Comparison of ENCODE assay signal across 22 cellular contexts in the genomic region with DNA sequence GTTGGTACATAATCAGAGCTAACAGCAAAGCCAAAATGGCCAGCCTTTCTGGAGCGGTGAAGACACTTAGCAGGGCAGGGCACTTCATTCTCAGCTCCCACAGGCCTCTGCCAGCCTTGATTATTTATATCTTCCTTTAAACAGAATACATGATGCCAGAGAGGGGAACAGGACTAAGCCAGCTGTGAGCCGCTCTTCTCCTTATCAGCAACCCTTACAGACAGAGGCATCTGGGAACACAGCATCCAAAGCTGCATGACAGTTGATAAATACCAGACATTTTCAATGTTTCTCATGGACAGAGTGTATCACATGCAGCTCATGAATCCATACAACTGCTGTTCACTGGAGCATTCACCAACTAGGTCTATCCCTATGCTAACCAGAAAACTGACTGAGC. TPM values are rescaled to one million over a fixed set of nuclear protein-coding genes. Genes with fewer than 3 reads are reported as not detected.
DNase-seq lines count a peak whose midpoint lies in the region; ATAC-seq, FAIRE-seq and TF ChIP-seq lines count a peak whose summit lies in the region.
"Had no signal": no experiment of that assay in that cellular context is flagged by ENCODE, and none has a peak within 500 bp of the region (broad histone marks: within the 10 kb centered on the region; RNA-seq: fewer than 3 reads in every experiment).

No MANE protein-coding gene starts in this region.

- H3K4me3 ChIP-seq in liver (ENCODE audit: low read depth in 1 of 3, low read length in 3 of 3) (no peak overlapping the region), HepG2 (replicated peaks in 1 of 3; ENCODE audit: insufficient read depth in 1 of 3, low read depth in 2 of 3, low read length in 3 of 3) (no peak overlapping the region), heart left ventricle (no peak overlapping the region), mesenchymal stem cell (ENCODE audit: insufficient read depth in 1 of 2, low read depth in 1 of 2, low read length in 2 of 2) (no peak overlapping the region), lower leg skin (ENCODE audit: low read depth, poor library complexity, severe bottlenecking) (no peak overlapping the region), left lung (no peak overlapping the region)
- H3K4me3 ChIP-seq: neural progenitor cell, SK-N-MC, stomach, upper lobe of left lung had no signal

- ATAC-seq in HepG2 (no peak), heart left ventricle (peak; percentile 91 to 96 (median 95)), left lung (no peak)
- ATAC-seq: activated CD8-positive, alpha-beta T cell treated with anti-CD3 and anti-CD28 coated beads for 36 hours had no signal

- no peak overlapping the region for H2AFZ ChIP-seq in HepG2 (ENCODE audit: low read length)
- H2AFZ ChIP-seq in mesenchymal stem cell (ENCODE audit: low read depth, low read length): no peak overlapping the region
- H2AFZ ChIP-seq: neural progenitor cell had no signal

- no peak overlapping the region for H2AK5ac ChIP-seq in mesenchymal stem cell (ENCODE audit: low read length, severe bottlenecking)

- no peak overlapping the region for H2BK5ac ChIP-seq in mesenchymal stem cell (ENCODE audit: low read depth, low read length, poor library complexity, severe bottlenecking)

- no peak overlapping the region for H3K14ac ChIP-seq in mesenchymal stem cell (ENCODE audit: low read length in 2 of 2)

- H3K4ac ChIP-seq in mesenchymal stem cell (ENCODE audit: low read depth in 1 of 2, low read length in 2 of 2): no peak overlapping the region

- intact Hi-C loops in HepG2 (cut with micrococcal nuclease; ENCODE audit: unreplicated experiment): no loop called here
- intact Hi-C loops in heart left ventricle (cut with DNase I): no loop called here
- intact Hi-C loops in lower leg skin (cut with DNase I; ENCODE audit: low total_unique reads): no loop called here
- intact Hi-C loops in left lung (cut with DNase I): no loop called here

- CTCF ChIA-PET in HepG2 (lab: Yijun Ruan, JAX; ENCODE audit: low intra/inter-chr PET ratio, low total read pairs): no interaction called here

- H3K79me2 ChIP-seq in HepG2 (ENCODE audit: insufficient read depth, low read length): peaks cover 2% of the 10 kb centered on the region

- H3K27me3 ChIP-seq in liver (ENCODE audit: control insufficient read depth in 4 of 4, insufficient read depth in 4 of 4, low read length in 3 of 4): no peaks in the 10 kb centered on the region
- no peaks in the 10 kb centered on the region for H3K27me3 ChIP-seq in HepG2 (ENCODE audit: control insufficient read depth in 1 of 2, insufficient read depth in 2 of 2, low read length in 2 of 2)
- H3K27me3 ChIP-seq in heart left ventricle: no peaks in the 10 kb centered on the region
- H3K27me3 ChIP-seq in mesenchymal stem cell (ENCODE audit: control insufficient read depth in 1 of 2, insufficient read depth in 1 of 2, low read length in 2 of 2): no peaks in the 10 kb centered on the region
- no peaks in the 10 kb centered on the region for H3K27me3 ChIP-seq in left lung
- H3K27me3 ChIP-seq: neural progenitor cell, stomach, upper lobe of left lung had no signal

- no peak overlapping the region for H3K9ac ChIP-seq in liver (ENCODE audit: low read depth in 1 of 2, low read length in 2 of 2)
- no peak overlapping the region for H3K9ac ChIP-seq in HepG2 (ENCODE audit: insufficient read depth, low read depth, low read length)
- H3K9ac ChIP-seq in mesenchymal stem cell (ENCODE audit: low read length): no peak overlapping the region
- H3K9ac ChIP-seq: neural progenitor cell had no signal

- no peak overlapping the region for H3K18ac ChIP-seq in mesenchymal stem cell (ENCODE audit: low read depth in 1 of 2, low read length in 2 of 2)

- BruUV-seq in HepG2 (replicated peaks; lab: Mats Ljungman, UMichigan): no TSS peak

- H3K23ac ChIP-seq in mesenchymal stem cell (ENCODE audit: low read length in 2 of 2): no peak overlapping the region

- H3K36me3 ChIP-seq in liver (ENCODE audit: control insufficient read depth in 4 of 4, insufficient read depth in 3 of 4, low read depth in 1 of 4, low read length in 3 of 4): peaks cover 0 to 14% (median 14%) of the 10 kb centered on the region in 4 donors
- peaks cover 14 to 47% of the 10 kb centered on the region in 2 experiments for H3K36me3 ChIP-seq in HepG2 (replicated peaks in 1 of 2; ENCODE audit: control insufficient read depth in 1 of 2, insufficient read depth in 2 of 2, low read length in 2 of 2)
- H3K36me3 ChIP-seq in heart left ventricle: peaks cover 0 to 46% (median 32%) of the 10 kb centered on the region in 9 donors
- H3K36me3 ChIP-seq in mesenchymal stem cell (ENCODE audit: control insufficient read depth in 1 of 2, insufficient read depth in 2 of 2, low read depth in 1 of 2, low read length in 2 of 2): peaks cover 15 to 49% of the 10 kb centered on the region in 2 experiments
- peaks cover 0 to 51% of the 10 kb centered on the region in 2 donors for H3K36me3 ChIP-seq in left lung
- H3K36me3 ChIP-seq: neural progenitor cell had no signal

- TF ChIP-seq RAD21 in liver (IDR thresholded peaks at IDR 0.05) (no peak), HepG2 (CRISPR knock-in tag; IDR thresholded peaks at IDR 0.05) (no peak)

- peaks cover 22% of the 10 kb centered on the region for H3K79me1 ChIP-seq in mesenchymal stem cell (replicated peaks; ENCODE audit: low read length, poor library complexity, severe bottlenecking)

- H2BK12ac ChIP-seq in mesenchymal stem cell (ENCODE audit: low read length in 2 of 2): no peak overlapping the region

- FAIRE-seq in HepG2 (lab: Jason Lieb, UNC): no peak
- FAIRE-seq: islet of Langerhans had no signal

- H3K4me2 ChIP-seq in HepG2 (ENCODE audit: low read depth, low read length) (no peak overlapping the region), mesenchymal stem cell (ENCODE audit: low read length, poor library complexity, severe bottlenecking) (no peak overlapping the region)
- H3K4me2 ChIP-seq: neural progenitor cell had no signal

- DNase-seq in HepG2 (ENCODE audit: low spot score) (no peak), heart left ventricle (peak in 4 of 5 donors; percentile 49 to 78 (median 63)), mesenchymal stem cell (peak; percentile 84), lower leg skin (ENCODE audit: low spot score in 2 of 2) (no peak), COR-L47 (lab: John Stamatoyannopoulos, UW) (no peak), amniotic stem cell (lab: John Stamatoyannopoulos, UW) (no peak), left lung (no peak)
- DNase-seq: activated CD8-positive, alpha-beta T cell treated with anti-CD3 and anti-CD28 coated beads for 36 hours; DND-41; H9; hippocampal formation; midbrain; NCI-H187; NCI-H226; NCI-H82; stimulated activated CD4-positive, alpha-beta T cell treated with anti-CD3 and anti-CD28 coated beads, Interleukin-4, amount 100 ng/mL, for 24 hours; stomach; upper lobe of left lung had no signal

- TF ChIP-seq POLR2A in HepG2 (IDR thresholded peaks at IDR 0.05; ENCODE audit: insufficient read depth in 1 of 2, low read depth in 2 of 2, low read length in 2 of 2) (no peak), heart left ventricle (IDR thresholded peaks at IDR 0.05) (no peak), lower leg skin (IDR thresholded peaks at IDR 0.05) (no peak)

- POLR2A ChIA-PET in HepG2 (lab: Yijun Ruan, JAX): no interaction called here

- in situ Hi-C loops in HepG2 (cut with HindIII; ENCODE audit: extremely low pct_ligation_motif_present, low pct_unique_long_range_greater_than_20kb): no loop called here

- no peaks in the 10 kb centered on the region for H4K20me1 ChIP-seq in HepG2 (ENCODE audit: insufficient read depth, low read length)

- TF ChIP-seq EP300 in HepG2 (IDR thresholded peaks at IDR 0.05; ENCODE audit: low read depth in 2 of 2, low read length in 2 of 2): no peak
- TF ChIP-seq EP300 in HepG2 (CRISPR knock-in tag; IDR thresholded peaks at IDR 0.05; ENCODE audit: borderline replicate concordance): no peak

- TF ChIP-seq CTCF in liver (IDR thresholded peaks at IDR 0.05; ENCODE audit: low read depth, low read length, missing input control) (no peak), HepG2 (CRISPR knock-in tag; IDR thresholded peaks at IDR 0.05) (no peak), heart left ventricle (IDR thresholded peaks at IDR 0.05) (no peak), lower leg skin (IDR thresholded peaks at IDR 0.05) (no peak), left lung (IDR thresholded peaks at IDR 0.05) (no peak)

- H3K9me3 ChIP-seq in liver (ENCODE audit: control insufficient read depth in 4 of 4, low read length in 3 of 4): no peaks in the 10 kb centered on the region
- H3K9me3 ChIP-seq in HepG2 (ENCODE audit: low read length): no peaks in the 10 kb centered on the region
- H3K9me3 ChIP-seq in heart left ventricle: no peaks in the 10 kb centered on the region
- H3K9me3 ChIP-seq in mesenchymal stem cell (ENCODE audit: control insufficient read depth, low read length): no peaks in the 10 kb centered on the region
- H3K9me3 ChIP-seq in left lung: no peaks in the 10 kb centered on the region
- H3K9me3 ChIP-seq: stomach, upper lobe of left lung had no signal

- WGBS in liver: 93% methylated on average over 2 of the region's 2 CpGs
- WGBS in HepG2 (ENCODE audit: low lambda C conversion rate): 100% methylated on average over 2 of the region's 2 CpGs
- WGBS in heart left ventricle, 4 donors: 40 to 63% (median 53%) methylated on average over 2 of the region's 2 CpGs
- WGBS in mesenchymal stem cell: 51% methylated on average over 2 of the region's 2 CpGs
- 82 to 91% methylated on average over 2 of the region's 2 CpGs for WGBS in lower leg skin, 2 donors

- no peak overlapping the region for H2BK120ac ChIP-seq in mesenchymal stem cell (ENCODE audit: low read depth, low read length)

- H3K27ac ChIP-seq in liver (ENCODE audit: low read depth in 1 of 2, low read length in 2 of 2) (no peak overlapping the region), HepG2 (ENCODE audit: extremely low read length, insufficient read depth, low read length) (no peak overlapping the region), heart left ventricle (peak overlapping the region in 11 of 12 donors; percentile 6 to 83 (median 55)), mesenchymal stem cell (ENCODE audit: low read length, poor library complexity, severe bottlenecking) (no peak overlapping the region), left lung (no peak overlapping the region)
- H3K27ac ChIP-seq: neural progenitor cell, SK-N-MC, stomach, upper lobe of left lung had no signal

- H4K8ac ChIP-seq in mesenchymal stem cell (ENCODE audit: low read length): no peak overlapping the region

- no peaks in the 10 kb centered on the region for H3K4me1 ChIP-seq in liver (ENCODE audit: control insufficient read depth in 4 of 4, insufficient read depth in 4 of 4, low read length in 3 of 4)
- no peaks in the 10 kb centered on the region for H3K4me1 ChIP-seq in HepG2 (ENCODE audit: insufficient read depth, low read length)
- H3K4me1 ChIP-seq in heart left ventricle: peaks cover 0 to 36% (median 12%) of the 10 kb centered on the region in 12 donors
- H3K4me1 ChIP-seq in mesenchymal stem cell (ENCODE audit: control insufficient read depth, insufficient read depth, low read depth, low read length): peaks cover 9% of the 10 kb centered on the region
- no peaks in the 10 kb centered on the region for H3K4me1 ChIP-seq in left lung
- H3K4me1 ChIP-seq: neural progenitor cell, stomach, upper lobe of left lung had no signal

- H2BK15ac ChIP-seq in mesenchymal stem cell (ENCODE audit: low read depth, poor library complexity, severe bottlenecking): no peak overlapping the region

- no peak overlapping the region for H4K91ac ChIP-seq in mesenchymal stem cell (ENCODE audit: low read length)

RNA-seq across cellular contexts. Expression of a gene that starts 29.1 kb away (rescaled TPM):
- total RNA-seq in liver: 10 to 100 TPM; 24.7 to 36.1 TPM
- 10 to 100 TPM; 16.5 to 22.9 TPM for polyA plus RNA-seq in liver
- total RNA-seq in HepG2 (2016; rRNA removed; fragmentation: Illumina TruSeq; extraction: Trizol): 47.6 and 56.8 TPM in 2 replicates
- total RNA-seq in HepG2 (2016; cell fraction: cytosol; rRNA removed; fragmentation: Illumina TruSeq; extraction: Trizol; ENCODE audit: low read depth): 11.4 and 12.0 TPM in 2 replicates
- 49.7 and 50.5 TPM in 2 replicates for total RNA-seq in HepG2 (2016; cell fraction: insoluble cytoplasmic fraction; rRNA removed; fragmentation: Illumina TruSeq; extraction: Trizol)
- 13.0 and 15.4 TPM in 2 replicates for total RNA-seq in HepG2 (2016; cell fraction: membrane; rRNA removed; fragmentation: Illumina TruSeq; extraction: Trizol)
- total RNA-seq in HepG2 (2016; cell fraction: nucleus; rRNA removed; fragmentation: Illumina TruSeq; extraction: Trizol): 46.2 and 51.3 TPM in 2 replicates
- 24.0 and 25.1 TPM in 2 replicates for polyA plus RNA-seq in HepG2 (2011; rRNA removed)
- 16.9 and 18.9 TPM in 2 replicates for polyA plus RNA-seq in HepG2 (2011; cell fraction: cytosol; rRNA removed)
- polyA plus RNA-seq in HepG2 (2011; cell fraction: nucleus; rRNA removed): 95.4 and 110 TPM in 2 replicates
- 43.5 and 45.3 TPM in 2 replicates for polyA plus RNA-seq in HepG2 (2012)
- 4.3 and 4.6 TPM in 2 replicates for polyA plus RNA-seq in HepG2 (2016; cell fraction: cytosol; fragmentation: Illumina TruSeq; extraction: Trizol; ENCODE audit: low read depth)
- polyA plus RNA-seq in HepG2 (2016; cell fraction: insoluble cytoplasmic fraction; fragmentation: Illumina TruSeq; extraction: Trizol; ENCODE audit: low read depth): 42.1 and 52.6 TPM in 2 replicates
- polyA plus RNA-seq in HepG2 (2016; cell fraction: membrane; fragmentation: Illumina TruSeq; extraction: Trizol; ENCODE audit: low read depth): 10.0 and 10.7 TPM in 2 replicates
- 98.5 and 103 TPM in 2 replicates for polyA plus RNA-seq in HepG2 (2016; cell fraction: nucleus; fragmentation: Illumina TruSeq; extraction: Trizol; ENCODE audit: insufficient read depth, low read depth)
- polyA minus RNA-seq in HepG2 (2011; rRNA and poly(A)+ RNA removed; ENCODE audit: low replicate concordance): 21.2 and 48.5 TPM in 2 replicates
- polyA minus RNA-seq in HepG2 (2011; cell fraction: cytosol; rRNA and poly(A)+ RNA removed): 13.3 and 15.7 TPM in 2 replicates
- 38.4 and 48.9 TPM in 2 replicates for polyA minus RNA-seq in HepG2 (2011; cell fraction: nucleus; rRNA and poly(A)+ RNA removed)
- 10 to 100 TPM; 42.4 to 67.4 (median 61.2) TPM for total RNA-seq in heart left ventricle
- 10 to 100 TPM; 45.1 to 47.8 TPM for polyA plus RNA-seq in heart left ventricle
- polyA plus RNA-seq in mesenchymal stem cell (2013, experiment 1 of 2): 39.1 TPM
- 38.6 TPM for polyA plus RNA-seq in mesenchymal stem cell (2013, experiment 2 of 2)
- total RNA-seq in lower leg skin: 10 to 100 TPM; 22.1 to 37.1 (median 27.3) TPM
- total RNA-seq in left lung: 10 to 100 TPM; 33.5 to 37.7 TPM

RNA-seq across cellular contexts. Expression of a gene that starts 47.9 kb away (rescaled TPM):
- total RNA-seq in liver (1 to 10 TPM; 7.2 to 8.7 TPM), HepG2 (2016; rRNA removed; fragmentation: Illumina TruSeq; extraction: Trizol) (14.9 and 15.0 TPM in 2 replicates), heart left ventricle (10 to 100 TPM in 7 of 9 donors, 1 to 10 TPM in 2; 7.5 to 20.7 (median 12.1) TPM), lower leg skin (10 to 100 TPM; 20.1 to 26.9 (median 23.4) TPM), left lung (10 to 100 TPM; 14.5 to 16.5 TPM)
- polyA plus RNA-seq in liver (10 to 100 TPM in 1 of 2 donors, 1 to 10 TPM in 1; 8.4 to 10.2 TPM), HepG2 (2011; rRNA removed) (10.3 and 12.1 TPM in 2 replicates), heart left ventricle (10 to 100 TPM; 21.7 to 22.1 TPM)
- 9.0 and 9.7 TPM in 2 replicates for total RNA-seq in HepG2 (2016; cell fraction: cytosol; rRNA removed; fragmentation: Illumina TruSeq; extraction: Trizol; ENCODE audit: low read depth)
- total RNA-seq in HepG2 (2016; cell fraction: insoluble cytoplasmic fraction; rRNA removed; fragmentation: Illumina TruSeq; extraction: Trizol): 15.7 and 15.9 TPM in 2 replicates
- 12.2 and 13.1 TPM in 2 replicates for total RNA-seq in HepG2 (2016; cell fraction: membrane; rRNA removed; fragmentation: Illumina TruSeq; extraction: Trizol)
- 12.6 and 13.1 TPM in 2 replicates for total RNA-seq in HepG2 (2016; cell fraction: nucleus; rRNA removed; fragmentation: Illumina TruSeq; extraction: Trizol)
- polyA plus RNA-seq in HepG2 (2011; cell fraction: cytosol; rRNA removed): 7.0 and 10.7 TPM in 2 replicates
- 24.3 and 30.1 TPM in 2 replicates for polyA plus RNA-seq in HepG2 (2011; cell fraction: nucleus; rRNA removed)
- 8.1 and 8.4 TPM in 2 replicates for polyA plus RNA-seq in HepG2 (2012)
- polyA plus RNA-seq in HepG2 (2016; cell fraction: cytosol; fragmentation: Illumina TruSeq; extraction: Trizol; ENCODE audit: low read depth): 4.4 and 4.8 TPM in 2 replicates
- 11.7 and 12.3 TPM in 2 replicates for polyA plus RNA-seq in HepG2 (2016; cell fraction: insoluble cytoplasmic fraction; fragmentation: Illumina TruSeq; extraction: Trizol; ENCODE audit: low read depth)
- polyA plus RNA-seq in HepG2 (2016; cell fraction: membrane; fragmentation: Illumina TruSeq; extraction: Trizol; ENCODE audit: low read depth): 5.1 and 6.0 TPM in 2 replicates
- 24.7 and 27.0 TPM in 2 replicates for polyA plus RNA-seq in HepG2 (2016; cell fraction: nucleus; fragmentation: Illumina TruSeq; extraction: Trizol; ENCODE audit: insufficient read depth, low read depth)
- 17.1 and 18.0 TPM in 2 replicates for polyA minus RNA-seq in HepG2 (2011; rRNA and poly(A)+ RNA removed; ENCODE audit: low replicate concordance)
- 3.2 and 4.4 TPM in 2 replicates for polyA minus RNA-seq in HepG2 (2011; cell fraction: cytosol; rRNA and poly(A)+ RNA removed)
- polyA minus RNA-seq in HepG2 (2011; cell fraction: nucleus; rRNA and poly(A)+ RNA removed): 8.4 and 9.4 TPM in 2 replicates
- 13.9 TPM for polyA plus RNA-seq in mesenchymal stem cell (2013, experiment 1 of 2)
- polyA plus RNA-seq in mesenchymal stem cell (2013, experiment 2 of 2): 12.8 TPM

RNA-seq across cellular contexts. Expression of a gene that starts 59.0 kb away (rescaled TPM):
- total RNA-seq in liver (1 to 10 TPM; 4.1 to 8.7 TPM), HepG2 (2016; rRNA removed; fragmentation: Illumina TruSeq; extraction: Trizol) (7.4 and 8.4 TPM in 2 replicates), heart left ventricle (10 to 100 TPM in 2 of 9 donors, 1 to 10 TPM in 7; 3.5 to 11.2 (median 7.9) TPM), lower leg skin (10 to 100 TPM; 18.4 to 26.7 (median 21.1) TPM), left lung (10 to 100 TPM; 11.1 to 12.2 TPM)
- polyA plus RNA-seq in liver (1 to 10 TPM; 1.4 to 3.5 TPM), HepG2 (2011; rRNA removed) (4.7 and 6.1 TPM in 2 replicates), heart left ventricle (1 to 10 TPM; 2.9 to 7.3 TPM)
- total RNA-seq in HepG2 (2016; cell fraction: cytosol; rRNA removed; fragmentation: Illumina TruSeq; extraction: Trizol; ENCODE audit: low read depth): 1.8 TPM in 2 replicates
- 7.7 and 8.2 TPM in 2 replicates for total RNA-seq in HepG2 (2016; cell fraction: insoluble cytoplasmic fraction; rRNA removed; fragmentation: Illumina TruSeq; extraction: Trizol)
- total RNA-seq in HepG2 (2016; cell fraction: membrane; rRNA removed; fragmentation: Illumina TruSeq; extraction: Trizol): 5.3 and 5.8 TPM in 2 replicates
- total RNA-seq in HepG2 (2016; cell fraction: nucleus; rRNA removed; fragmentation: Illumina TruSeq; extraction: Trizol): 8.5 and 10.6 TPM in 2 replicates
- 3.7 and 4.9 TPM in 2 replicates for polyA plus RNA-seq in HepG2 (2011; cell fraction: cytosol; rRNA removed)
- 9.9 and 12.6 TPM in 2 replicates for polyA plus RNA-seq in HepG2 (2011; cell fraction: nucleus; rRNA removed)
- 15.6 and 16.1 TPM in 2 replicates for polyA plus RNA-seq in HepG2 (2012)
- polyA plus RNA-seq in HepG2 (2016; cell fraction: cytosol; fragmentation: Illumina TruSeq; extraction: Trizol; ENCODE audit: low read depth): 0.83 and 0.97 TPM in 2 replicates
- 9.5 and 10.6 TPM in 2 replicates for polyA plus RNA-seq in HepG2 (2016; cell fraction: insoluble cytoplasmic fraction; fragmentation: Illumina TruSeq; extraction: Trizol; ENCODE audit: low read depth)
- 2.9 and 3.0 TPM in 2 replicates for polyA plus RNA-seq in HepG2 (2016; cell fraction: membrane; fragmentation: Illumina TruSeq; extraction: Trizol; ENCODE audit: low read depth)
- polyA plus RNA-seq in HepG2 (2016; cell fraction: nucleus; fragmentation: Illumina TruSeq; extraction: Trizol; ENCODE audit: insufficient read depth, low read depth): 19.2 and 19.9 TPM in 2 replicates
- 2.6 and 5.3 TPM in 2 replicates for polyA minus RNA-seq in HepG2 (2011; rRNA and poly(A)+ RNA removed; ENCODE audit: low replicate concordance)
- 4.9 and 7.5 TPM in 2 replicates for polyA minus RNA-seq in HepG2 (2011; cell fraction: cytosol; rRNA and poly(A)+ RNA removed)
- 4.2 and 4.7 TPM in 2 replicates for polyA minus RNA-seq in HepG2 (2011; cell fraction: nucleus; rRNA and poly(A)+ RNA removed)
- polyA plus RNA-seq in mesenchymal stem cell (2013, experiment 1 of 2): 16.0 TPM
- polyA plus RNA-seq in mesenchymal stem cell (2013, experiment 2 of 2): 15.7 TPM

Comparison
In these comparisons a context has a peak if more than half of its experiments do, and no peak if none do; other contexts are left out.
1. H3K27ac ChIP-seq: peak in heart left ventricle (11 of 12); none in liver (0 of 2), HepG2 (single experiment), mesenchymal stem cell (single experiment) and left lung (0 of 2).
2. ATAC-seq: peak in heart left ventricle (4 of 4); none in HepG2 (single experiment) and left lung (single experiment).
3. DNase-seq: peak in heart left ventricle (4 of 5) and mesenchymal stem cell (single experiment); none in HepG2 (single experiment), lower leg skin (0 of 2), COR-L47 (single experiment), amniotic stem cell (single experiment) and left lung (0 of 2).